In the genomic region with DNA sequence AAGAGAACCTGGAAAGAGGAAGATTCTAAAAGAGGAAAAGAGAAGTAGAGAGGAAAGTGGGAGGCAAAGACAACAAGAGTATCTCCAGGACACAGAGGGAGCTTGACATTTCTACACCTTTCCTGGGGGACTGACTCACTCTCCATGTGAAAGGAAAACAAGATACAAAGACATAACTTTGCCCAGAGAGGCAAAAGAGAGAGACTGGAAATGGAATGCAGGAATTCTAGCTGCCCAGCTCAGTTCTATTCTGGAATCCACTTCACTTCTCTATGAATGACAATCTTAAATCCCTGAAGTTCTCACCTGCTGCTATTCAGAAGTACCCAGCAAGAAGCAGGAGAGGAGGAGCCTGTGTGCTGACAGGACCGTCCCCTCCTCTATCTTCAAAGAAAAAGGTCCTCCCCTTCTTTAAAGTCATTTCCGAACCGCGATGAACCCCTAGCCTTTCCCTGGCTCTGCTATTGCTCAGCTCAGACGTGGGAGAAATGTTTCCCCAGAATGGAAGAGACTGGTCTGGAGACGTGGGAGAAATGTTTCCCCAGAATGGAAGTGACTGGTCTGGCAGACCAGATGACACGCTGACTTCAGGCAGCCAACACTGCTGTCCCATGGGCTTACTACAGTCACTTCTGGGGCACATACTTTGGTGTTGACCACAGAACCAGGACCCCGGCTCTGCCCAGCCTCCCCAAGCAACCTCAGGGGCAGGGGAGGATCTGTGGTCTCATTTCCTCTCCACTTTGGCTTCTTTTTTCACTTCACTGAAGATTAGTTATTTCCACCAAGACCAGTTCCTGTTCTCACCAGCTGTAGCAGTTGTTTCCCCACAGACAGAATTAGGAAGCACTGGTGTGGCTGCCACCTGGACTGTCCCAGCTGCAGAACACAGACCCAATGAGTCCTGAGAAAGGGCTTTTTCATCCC, we compare ENCODE assay signal across 1 cellular context.
TF ChIP-seq lines count a peak whose summit lies in the region.

No MANE protein-coding gene starts in this region.

TF ChIP-seq in HEK293, 187 proteins besides CTCF, POLR2A, EP300 and RAD21 (continued from another document):
- TF ChIP-seq, protein P1, sequence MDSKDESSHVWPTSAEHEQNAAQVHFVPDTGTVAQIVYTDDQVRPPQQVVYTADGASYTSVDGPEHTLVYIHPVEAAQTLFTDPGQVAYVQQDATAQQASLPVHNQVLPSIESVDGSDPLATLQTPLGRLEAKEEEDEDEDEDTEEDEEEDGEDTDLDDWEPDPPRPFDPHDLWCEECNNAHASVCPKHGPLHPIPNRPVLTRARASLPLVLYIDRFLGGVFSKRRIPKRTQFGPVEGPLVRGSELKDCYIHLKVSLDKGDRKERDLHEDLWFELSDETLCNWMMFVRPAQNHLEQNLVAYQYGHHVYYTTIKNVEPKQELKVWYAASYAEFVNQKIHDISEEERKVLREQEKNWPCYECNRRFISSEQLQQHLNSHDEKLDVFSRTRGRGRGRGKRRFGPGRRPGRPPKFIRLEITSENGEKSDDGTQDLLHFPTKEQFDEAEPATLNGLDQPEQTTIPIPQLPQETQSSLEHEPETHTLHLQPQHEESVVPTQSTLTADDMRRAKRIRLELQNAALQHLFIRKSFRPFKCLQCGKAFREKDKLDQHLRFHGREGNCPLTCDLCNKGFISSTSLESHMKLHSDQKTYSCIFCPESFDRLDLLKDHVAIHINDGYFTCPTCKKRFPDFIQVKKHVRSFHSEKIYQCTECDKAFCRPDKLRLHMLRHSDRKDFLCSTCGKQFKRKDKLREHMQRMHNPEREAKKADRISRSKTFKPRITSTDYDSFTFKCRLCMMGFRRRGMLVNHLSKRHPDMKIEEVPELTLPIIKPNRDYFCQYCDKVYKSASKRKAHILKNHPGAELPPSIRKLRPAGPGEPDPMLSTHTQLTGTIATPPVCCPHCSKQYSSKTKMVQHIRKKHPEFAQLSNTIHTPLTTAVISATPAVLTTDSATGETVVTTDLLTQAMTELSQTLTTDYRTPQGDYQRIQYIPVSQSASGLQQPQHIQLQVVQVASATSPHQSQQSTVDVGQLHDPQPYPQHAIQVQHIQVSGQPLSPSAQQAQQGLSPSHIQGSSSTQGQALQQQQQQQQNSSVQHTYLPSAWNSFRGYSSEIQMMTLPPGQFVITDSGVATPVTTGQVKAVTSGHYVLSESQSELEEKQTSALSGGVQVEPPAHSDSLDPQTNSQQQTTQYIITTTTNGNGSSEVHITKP (tag by site-specific recombination; IDR thresholded peaks at IDR 0.05): peak; percentile 88
- TF ChIP-seq GLI4 (tag by site-specific recombination; IDR thresholded peaks at IDR 0.05) (no peak), WT1 (tag by site-specific recombination; IDR thresholded peaks at IDR 0.05) (no peak), ZNF501 (tag by site-specific recombination; IDR thresholded peaks at IDR 0.05) (no peak), ZNF785 (tag by site-specific recombination; IDR thresholded peaks at IDR 0.05) (no peak), YY2 (tag by site-specific recombination; IDR thresholded peaks at IDR 0.05) (no peak), ZNF664 (tag by site-specific recombination; IDR thresholded peaks at IDR 0.05) (no peak), ZIC2 (tag by site-specific recombination; IDR thresholded peaks at IDR 0.05) (peak; percentile 34; the same call in 1 of the 2 replicates), GLIS1 (tag by site-specific recombination; IDR thresholded peaks at IDR 0.05) (peak; percentile 91), PRDM1 (tag by site-specific recombination; IDR thresholded peaks at IDR 0.05) (peak; percentile 92), ZBTB17 (tag by site-specific recombination; IDR thresholded peaks at IDR 0.05) (peak; percentile 80), ZNF777 (tag by site-specific recombination; IDR thresholded peaks at IDR 0.05; ENCODE audit: borderline replicate concordance) (no peak), TCF7L2 (IDR thresholded peaks at IDR 0.05; ENCODE audit: borderline replicate concordance, low read depth, low read length) (no peak), ZNF416 (tag by site-specific recombination; IDR thresholded peaks at IDR 0.05) (no peak)
- TF ChIP-seq, protein P2, sequence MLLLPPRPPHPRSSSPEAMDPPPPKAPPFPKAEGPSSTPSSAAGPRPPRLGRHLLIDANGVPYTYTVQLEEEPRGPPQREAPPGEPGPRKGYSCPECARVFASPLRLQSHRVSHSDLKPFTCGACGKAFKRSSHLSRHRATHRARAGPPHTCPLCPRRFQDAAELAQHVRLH (tag by site-specific recombination; IDR thresholded peaks at IDR 0.05): no peak
- TF ChIP-seq, protein P3, sequence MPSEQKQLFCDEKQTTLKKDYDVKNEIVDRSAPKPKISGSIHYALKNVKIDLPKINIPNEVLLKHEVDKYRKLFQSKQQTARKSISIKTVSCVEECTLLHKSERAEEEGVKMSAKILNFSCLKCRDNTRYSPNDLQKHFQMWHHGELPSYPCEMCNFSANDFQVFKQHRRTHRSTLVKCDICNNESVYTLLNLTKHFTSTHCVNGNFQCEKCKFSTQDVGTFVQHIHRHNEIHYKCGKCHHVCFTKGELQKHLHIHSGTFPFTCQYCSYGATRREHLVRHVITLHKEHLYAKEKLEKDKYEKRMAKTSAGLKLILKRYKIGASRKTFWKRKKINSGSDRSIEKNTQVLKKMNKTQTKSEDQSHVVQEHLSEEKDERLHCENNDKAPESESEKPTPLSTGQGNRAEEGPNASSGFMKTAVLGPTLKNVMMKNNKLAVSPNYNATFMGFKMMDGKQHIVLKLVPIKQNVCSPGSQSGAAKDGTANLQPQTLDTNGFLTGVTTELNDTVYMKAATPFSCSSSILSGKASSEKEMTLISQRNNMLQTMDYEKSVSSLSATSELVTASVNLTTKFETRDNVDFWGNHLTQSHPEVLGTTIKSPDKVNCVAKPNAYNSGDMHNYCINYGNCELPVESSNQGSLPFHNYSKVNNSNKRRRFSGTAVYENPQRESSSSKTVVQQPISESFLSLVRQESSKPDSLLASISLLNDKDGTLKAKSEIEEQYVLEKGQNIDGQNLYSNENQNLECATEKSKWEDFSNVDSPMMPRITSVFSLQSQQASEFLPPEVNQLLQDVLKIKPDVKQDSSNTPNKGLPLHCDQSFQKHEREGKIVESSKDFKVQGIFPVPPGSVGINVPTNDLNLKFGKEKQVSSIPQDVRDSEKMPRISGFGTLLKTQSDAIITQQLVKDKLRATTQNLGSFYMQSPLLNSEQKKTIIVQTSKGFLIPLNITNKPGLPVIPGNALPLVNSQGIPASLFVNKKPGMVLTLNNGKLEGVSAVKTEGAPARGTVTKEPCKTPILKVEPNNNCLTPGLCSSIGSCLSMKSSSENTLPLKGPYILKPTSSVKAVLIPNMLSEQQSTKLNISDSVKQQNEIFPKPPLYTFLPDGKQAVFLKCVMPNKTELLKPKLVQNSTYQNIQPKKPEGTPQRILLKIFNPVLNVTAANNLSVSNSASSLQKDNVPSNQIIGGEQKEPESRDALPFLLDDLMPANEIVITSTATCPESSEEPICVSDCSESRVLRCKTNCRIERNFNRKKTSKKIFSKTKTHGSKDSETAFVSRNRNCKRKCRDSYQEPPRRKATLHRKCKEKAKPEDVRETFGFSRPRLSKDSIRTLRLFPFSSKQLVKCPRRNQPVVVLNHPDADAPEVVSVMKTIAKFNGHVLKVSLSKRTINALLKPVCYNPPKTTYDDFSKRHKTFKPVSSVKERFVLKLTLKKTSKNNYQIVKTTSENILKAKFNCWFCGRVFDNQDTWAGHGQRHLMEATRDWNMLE (tag by site-specific recombination; conservative IDR thresholded peaks at IDR 0.05; ENCODE audit: low read depth): no peak
- TF ChIP-seq, protein P4, sequence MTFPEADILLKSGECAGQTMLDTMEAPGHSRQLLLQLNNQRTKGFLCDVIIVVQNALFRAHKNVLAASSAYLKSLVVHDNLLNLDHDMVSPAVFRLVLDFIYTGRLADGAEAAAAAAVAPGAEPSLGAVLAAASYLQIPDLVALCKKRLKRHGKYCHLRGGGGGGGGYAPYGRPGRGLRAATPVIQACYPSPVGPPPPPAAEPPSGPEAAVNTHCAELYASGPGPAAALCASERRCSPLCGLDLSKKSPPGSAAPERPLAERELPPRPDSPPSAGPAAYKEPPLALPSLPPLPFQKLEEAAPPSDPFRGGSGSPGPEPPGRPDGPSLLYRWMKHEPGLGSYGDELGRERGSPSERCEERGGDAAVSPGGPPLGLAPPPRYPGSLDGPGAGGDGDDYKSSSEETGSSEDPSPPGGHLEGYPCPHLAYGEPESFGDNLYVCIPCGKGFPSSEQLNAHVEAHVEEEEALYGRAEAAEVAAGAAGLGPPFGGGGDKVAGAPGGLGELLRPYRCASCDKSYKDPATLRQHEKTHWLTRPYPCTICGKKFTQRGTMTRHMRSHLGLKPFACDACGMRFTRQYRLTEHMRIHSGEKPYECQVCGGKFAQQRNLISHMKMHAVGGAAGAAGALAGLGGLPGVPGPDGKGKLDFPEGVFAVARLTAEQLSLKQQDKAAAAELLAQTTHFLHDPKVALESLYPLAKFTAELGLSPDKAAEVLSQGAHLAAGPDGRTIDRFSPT (tag by site-specific recombination; IDR thresholded peaks at IDR 0.05): no peak
- TF ChIP-seq, protein P5, sequence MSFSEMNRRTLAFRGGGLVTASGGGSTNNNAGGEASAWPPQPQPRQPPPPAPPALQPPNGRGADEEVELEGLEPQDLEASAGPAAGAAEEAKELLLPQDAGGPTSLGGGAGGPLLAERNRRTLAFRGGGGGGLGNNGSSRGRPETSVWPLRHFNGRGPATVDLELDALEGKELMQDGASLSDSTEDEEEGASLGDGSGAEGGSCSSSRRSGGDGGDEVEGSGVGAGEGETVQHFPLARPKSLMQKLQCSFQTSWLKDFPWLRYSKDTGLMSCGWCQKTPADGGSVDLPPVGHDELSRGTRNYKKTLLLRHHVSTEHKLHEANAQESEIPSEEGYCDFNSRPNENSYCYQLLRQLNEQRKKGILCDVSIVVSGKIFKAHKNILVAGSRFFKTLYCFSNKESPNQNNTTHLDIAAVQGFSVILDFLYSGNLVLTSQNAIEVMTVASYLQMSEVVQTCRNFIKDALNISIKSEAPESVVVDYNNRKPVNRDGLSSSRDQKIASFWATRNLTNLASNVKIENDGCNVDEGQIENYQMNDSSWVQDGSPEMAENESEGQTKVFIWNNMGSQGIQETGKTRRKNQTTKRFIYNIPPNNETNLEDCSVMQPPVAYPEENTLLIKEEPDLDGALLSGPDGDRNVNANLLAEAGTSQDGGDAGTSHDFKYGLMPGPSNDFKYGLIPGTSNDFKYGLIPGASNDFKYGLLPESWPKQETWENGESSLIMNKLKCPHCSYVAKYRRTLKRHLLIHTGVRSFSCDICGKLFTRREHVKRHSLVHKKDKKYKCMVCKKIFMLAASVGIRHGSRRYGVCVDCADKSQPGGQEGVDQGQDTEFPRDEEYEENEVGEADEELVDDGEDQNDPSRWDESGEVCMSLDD (tag by site-specific recombination; IDR thresholded peaks at IDR 0.05): no peak
